In the genomic region with DNA sequence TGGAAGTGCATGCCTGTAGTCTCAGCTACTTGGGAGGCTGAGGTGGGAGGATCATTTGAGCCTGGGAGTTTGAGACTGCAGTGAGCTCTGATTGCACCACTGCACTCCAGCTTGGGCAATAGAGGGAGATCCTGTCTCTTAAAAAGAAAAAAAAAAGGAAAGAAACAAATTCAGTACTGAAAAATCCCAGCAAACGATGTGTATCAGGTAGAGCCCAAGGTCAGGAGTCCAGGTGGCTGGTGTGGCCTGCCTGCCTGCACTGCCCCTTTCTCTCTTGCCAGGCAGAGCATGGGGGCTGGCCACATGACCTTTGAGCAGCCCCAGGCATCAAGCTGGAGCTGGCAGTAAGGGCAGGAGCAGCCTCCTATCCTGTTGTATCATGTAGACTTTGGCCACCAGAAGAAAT, we compare ENCODE assay signal across 21 cellular contexts. TPM values are rescaled to one million over a fixed set of nuclear protein-coding genes. Genes with fewer than 3 reads are reported as not detected.
A peak's percentile ranks its signal among the peaks of the same experiment; 100 is the strongest.
DNase-seq lines count a peak whose midpoint lies in the region; ATAC-seq and TF ChIP-seq lines count a peak whose summit lies in the region.
"Had no signal": no experiment of that assay in that cellular context is flagged by ENCODE, and none has a peak within 500 bp of the region (broad histone marks: within the 10 kb centered on the region; RNA-seq: fewer than 3 reads in every experiment).

No MANE protein-coding gene starts in this region.

- peak overlapping the region; percentile 58 for H3K27ac ChIP-seq in left ventricle myocardium inferior (replicated peaks)
- H3K27ac ChIP-seq in gastroesophageal sphincter = peak overlapping the region in 3 of 4 donors; percentile 71 to 95 (median 73)
- H3K27ac ChIP-seq: foreskin keratinocyte had no signal

- peaks cover 23% of the 10 kb centered on the region for H3K36me3 Mint-ChIP-seq in osteocyte (ENCODE audit: unreplicated experiment)

- TF ChIP-seq CTCF in left ventricle myocardium inferior (IDR thresholded peaks at IDR 0.05; ENCODE audit: borderline replicate concordance) (no peak), gastroesophageal sphincter (IDR thresholded peaks at IDR 0.05) (no peak), osteocyte (IDR thresholded peaks at IDR 0.05) (no peak), GM13976 (IDR thresholded peaks at IDR 0.05; ENCODE audit: borderline replicate concordance, control extremely low read depth, extremely low read depth, insufficient read depth, missing control alignments) (no peak)

- peaks cover 22% of the 10 kb centered on the region for H3K4me1 Mint-ChIP-seq in osteocyte (ENCODE audit: unreplicated experiment)
- H3K4me1 Mint-ChIP-seq: nephron progenitor cell had no signal

- H3K9me3 ChIP-seq in left ventricle myocardium inferior (replicated peaks) = no peaks in the 10 kb centered on the region
- H3K9me3 ChIP-seq in gastroesophageal sphincter = no peaks in the 10 kb centered on the region

- intact Hi-C loops in left ventricle myocardium inferior (cut with micrococcal nuclease) = no loop called here
- intact Hi-C loops in Right ventricle myocardium superior (cut with DNase I) = no loop called here

- no peak for ATAC-seq in Right ventricle myocardium superior (ENCODE audit: poor library complexity)
- no peak for ATAC-seq in gastroesophageal sphincter
- ATAC-seq in GM18858 (IDR thresholded peaks at IDR 0.05; ENCODE audit: unreplicated experiment) = no peak
- ATAC-seq in esophagus mucosa = no peak
- no peak for ATAC-seq in GM21529 (IDR thresholded peaks at IDR 0.05; ENCODE audit: unreplicated experiment)
- ATAC-seq: foreskin keratinocyte, T-cell had no signal

- DNase-seq in left ventricle myocardium inferior (no peak), Right ventricle myocardium superior (no peak), osteocyte (ENCODE audit: extremely low spot score, unreplicated experiment) (no peak), GM13976 (ENCODE audit: low spot score) (no peak)
- DNase-seq: ACHN; activated CD4-positive, alpha-beta T cell treated with anti-CD3 and anti-CD28 coated beads for 4 hours; activated gamma-delta T cell treated with Interleukin-2 at 50 U/mL for 16 hours; midbrain; NCI-H1694; nephron progenitor cell; retina; SHP77 treated with DMSO at 0.1 percent for 48 hours; stimulated activated CD4-positive, alpha-beta T cell treated with anti-CD3 and anti-CD28 coated beads, Interleukin-12 subunit alpha, Interleukin-12 subunit beta, amount 100 ng/mL, for 4 hours; stimulated activated CD8-positive, alpha-beta memory T cell treated with anti-CD3 and anti-CD28 coated beads, Interleukin-4, amount 100 ng/mL, for 48 hours; T-cell had no signal

- no peak overlapping the region for H3K4me3 Mint-ChIP-seq in osteocyte (ENCODE audit: unreplicated experiment)
- H3K4me3 Mint-ChIP-seq: dendritic cell treated with granulocyte-macrophage colony-stimulating factor and Interleukin-4, amounts not matched to agents 40 ng/mL and 50 ng/mL, for 4 days; nephron progenitor cell; T-cell had no signal

- H3K27me3 ChIP-seq in left ventricle myocardium inferior (ENCODE audit: low read depth) = no peaks in the 10 kb centered on the region
- no peaks in the 10 kb centered on the region for H3K27me3 ChIP-seq in gastroesophageal sphincter
- H3K27me3 ChIP-seq: foreskin keratinocyte had no signal

- no peak overlapping the region for H3K4me3 ChIP-seq in left ventricle myocardium inferior
- H3K4me3 ChIP-seq in gastroesophageal sphincter = no peak overlapping the region

- H3K36me3 ChIP-seq in left ventricle myocardium inferior (peaks cover 16% of the 10 kb centered on the region), gastroesophageal sphincter (no peaks in the 10 kb centered on the region)

- H3K27me3 Mint-ChIP-seq in osteocyte (ENCODE audit: unreplicated experiment) = no peaks in the 10 kb centered on the region
- H3K27me3 Mint-ChIP-seq: dendritic cell treated with granulocyte-macrophage colony-stimulating factor and Interleukin-4, amounts not matched to agents 40 ng/mL and 50 ng/mL, for 4 days; T-cell had no signal

- no peak for TF ChIP-seq POLR2A in gastroesophageal sphincter (IDR thresholded peaks at IDR 0.05)

- in situ Hi-C loops in GM13976 (cut with MboI; ENCODE audit: low sequenced_read_pairs, unreplicated experiment) = no loop called here

- TF ChIP-seq EP300 in gastroesophageal sphincter (IDR thresholded peaks at IDR 0.05) = no peak

- peak overlapping the region; percentile 18 for H3K27ac Mint-ChIP-seq in osteocyte (ENCODE audit: unreplicated experiment)
- H3K27ac Mint-ChIP-seq: dendritic cell treated with granulocyte-macrophage colony-stimulating factor and Interleukin-4, amounts not matched to agents 40 ng/mL and 50 ng/mL, for 4 days had no signal

- H3K4me1 ChIP-seq in left ventricle myocardium inferior = peaks cover 86% of the 10 kb centered on the region
- H3K4me1 ChIP-seq in gastroesophageal sphincter = peaks cover 0 to 52% (median 8%) of the 10 kb centered on the region in 3 donors

- H3K9me3 Mint-ChIP-seq in osteocyte (ENCODE audit: unreplicated experiment) = no peaks in the 10 kb centered on the region
- H3K9me3 Mint-ChIP-seq: dendritic cell treated with granulocyte-macrophage colony-stimulating factor and Interleukin-4, amounts not matched to agents 40 ng/mL and 50 ng/mL, for 4 days; nephron progenitor cell; T-cell had no signal

- 67% methylated on average over 1 of the region's 1 CpG; no CpG with 5 or more reads in 1 of the 2 donors for WGBS in gastroesophageal sphincter (ENCODE audit: low coverage in 1 of 2), 2 donors

RNA-seq across cellular contexts. Expression of a gene that starts 31.8 kb away (rescaled TPM):
- 17.1 TPM for total RNA-seq in left ventricle myocardium inferior
- 18.9 TPM for total RNA-seq in Right ventricle myocardium superior
- 10 to 100 TPM; 10.1 to 25.3 (median 23.4) TPM for total RNA-seq in gastroesophageal sphincter
- total RNA-seq in osteocyte = 49.3 and 49.5 TPM in 2 replicates
- 45.4 TPM for total RNA-seq in esophagus mucosa
